Comparison of ENCODE assay signal across 11 cellular contexts in genomic region chr11:33375236-33375635, GRCh38. TPM values are rescaled to one million over a fixed set of nuclear protein-coding genes. Genes with fewer than 3 reads are reported as not detected.
A peak's percentile ranks its signal among the peaks of the same experiment; 100 is the strongest.
DNase-seq lines count a peak whose midpoint lies in the region; ATAC-seq and TF ChIP-seq lines count a peak whose summit lies in the region.
"Had no signal": no experiment of that assay in that cellular context is flagged by ENCODE, and none has a peak within 500 bp of the region (broad histone marks: within the 10 kb centered on the region; RNA-seq: fewer than 3 reads in every experiment).

No MANE protein-coding gene starts in this region.

- no peak for TF ChIP-seq POLR2A in testis (IDR thresholded peaks at IDR 0.05)

- H3K36me3 ChIP-seq in iPS-20b (ENCODE audit: insufficient read depth, low read depth, low read length) (no peaks in the 10 kb centered on the region), testis (ENCODE audit: low read depth, missing control alignments) (no peaks in the 10 kb centered on the region)
- H3K36me3 ChIP-seq: gastroesophageal sphincter, SJSA1 had no signal

- H3K27ac ChIP-seq in right cardiac atrium (ENCODE audit: low read length) (no peak overlapping the region), iPS-20b (ENCODE audit: low read length) (no peak overlapping the region), testis (no peak overlapping the region)
- H3K27ac ChIP-seq: gastroesophageal sphincter, psoas muscle, SJSA1 had no signal

- H3K9me3 ChIP-seq in right cardiac atrium (ENCODE audit: control insufficient read depth, low read length) = no peaks in the 10 kb centered on the region
- no peaks in the 10 kb centered on the region for H3K9me3 ChIP-seq in iPS-20b (ENCODE audit: insufficient read depth, low read depth, low read length)
- no peaks in the 10 kb centered on the region for H3K9me3 ChIP-seq in testis
- H3K9me3 ChIP-seq: gastroesophageal sphincter, psoas muscle, SJSA1 had no signal

- no peaks in the 10 kb centered on the region for H3K27me3 ChIP-seq in right cardiac atrium (ENCODE audit: control insufficient read depth, insufficient read depth)
- H3K27me3 ChIP-seq in iPS-20b (ENCODE audit: insufficient read depth, low read length) = peaks cover 57% of the 10 kb centered on the region
- no peaks in the 10 kb centered on the region for H3K27me3 ChIP-seq in testis

- TF ChIP-seq CTCF in astrocyte of the spinal cord (IDR thresholded peaks at IDR 0.05; ENCODE audit: low read depth, low read length) (no peak), testis (IDR thresholded peaks at IDR 0.05) (no peak)

- H3K4me1 ChIP-seq in right cardiac atrium (ENCODE audit: control insufficient read depth, insufficient read depth, low read length) = peaks cover 3% of the 10 kb centered on the region
- no peaks in the 10 kb centered on the region for H3K4me1 ChIP-seq in iPS-20b (ENCODE audit: insufficient read depth, low read length)
- H3K4me1 ChIP-seq in testis = no peaks in the 10 kb centered on the region
- H3K4me1 ChIP-seq: psoas muscle had no signal

- intact Hi-C loops in right cardiac atrium (cut with DNase I) = no loop called here
- intact Hi-C loops in cardiac septum (cut with DNase I) = loop anchor here (10.0 kb wide), 1 partner anchor 170 kb away; no protein-coding TSS in a partner anchor
- intact Hi-C loops in testis (cut with DNase I; ENCODE audit: low total_unique reads) = no loop called here

- ATAC-seq in right cardiac atrium (no peak), HG02885 (IDR thresholded peaks at IDR 0.05; ENCODE audit: poor library complexity, unreplicated experiment) (no peak)
- ATAC-seq: gastroesophageal sphincter, psoas muscle had no signal

- peak overlapping the region; percentile 65; the same call in 1 of the 2 replicates for H3K9ac ChIP-seq in iPS-20b (ENCODE audit: low read depth, low read length)

- no peak for DNase-seq in right cardiac atrium
- DNase-seq in cardiac septum (ENCODE audit: low spot score) = no peak
- DNase-seq in astrocyte of the spinal cord (ENCODE audit: low read depth, low spot score) = no peak
- no peak for DNase-seq in testis
- DNase-seq in amygdala (lab: John Stamatoyannopoulos, UW) = no peak
- DNase-seq in HUDEP-2 (lab: John Stamatoyannopoulos, UW; ENCODE audit: unreplicated experiment in 76 of 76) = no peak
- DNase-seq: psoas muscle had no signal

- peak overlapping the region; percentile 65 for H3K4me3 ChIP-seq in right cardiac atrium (ENCODE audit: low read length)
- peak overlapping the region; percentile 64 for H3K4me3 ChIP-seq in astrocyte of the spinal cord (ENCODE audit: low read depth, low read length)
- H3K4me3 ChIP-seq in iPS-20b (ENCODE audit: low read length) = peak overlapping the region; percentile 77
- peak overlapping the region; percentile 37 to 41 for H3K4me3 ChIP-seq in testis

- 83% methylated on average over 11 of the region's 11 CpGs for WGBS in right cardiac atrium
- 64 to 70% methylated on average over 10 to 11 of the region's 11 CpGs for WGBS in testis, 2 donors

- in situ Hi-C loops in astrocyte of the spinal cord (cut with HindIII; ENCODE audit: low sequenced_read_pairs) = no loop called here

RNA-seq across cellular contexts. Expression of gene KIAA1549L, which starts 0.7 kb away (rescaled TPM):
- total RNA-seq in right cardiac atrium (under 1 TPM; 0.21 to 0.39 (median 0.24) TPM), cardiac septum (0.38 TPM), testis (1 to 10 TPM; 6.5 to 8.9 TPM)
- polyA plus RNA-seq in right cardiac atrium (0.07 TPM), testis (ENCODE audit: insufficient read depth, low read depth, low replicate concordance) (2.0 TPM)
